9 cellular contexts compared by ENCODE assay signal in genomic region chr11:65432686-65433582, GRCh38. TPM values are rescaled to one million over a fixed set of nuclear protein-coding genes. Genes with fewer than 3 reads are reported as not detected.
A peak's percentile ranks its signal among the peaks of the same experiment; 100 is the strongest.
DNase-seq lines count a peak whose midpoint lies in the region; ATAC-seq, FAIRE-seq and TF ChIP-seq lines count a peak whose summit lies in the region.
"Had no signal": no experiment of that assay in that cellular context is flagged by ENCODE, and none has a peak within 500 bp of the region (broad histone marks: within the 10 kb centered on the region; RNA-seq: fewer than 3 reads in every experiment).

No MANE protein-coding gene starts in this region.

- no peak overlapping the region for H3K27ac Mint-ChIP-seq in Caco-2 (ENCODE audit: unreplicated experiment)

- TF ChIP-seq CTCF in Caco-2 (IDR thresholded peaks at IDR 0.05; ENCODE audit: insufficient read depth in 1 of 2, low read depth in 1 of 2, low read length in 1 of 2, severe bottlenecking in 1 of 2, unreplicated experiment in 1 of 2) (peak; percentile 35 to 49), IMR-90 (conservative IDR thresholded peaks at IDR 0.05; ENCODE audit: low read depth, low read length) (peak; percentile 17; the same call in 1 of the 2 replicates), VCaP (conservative IDR thresholded peaks at IDR 0.05) (peak; percentile 75)

- no CpG with 5 or more reads among the region's 1 CpG for WGBS in IMR-90 (ENCODE audit: extremely low coverage in 2 of 2, insufficient read length in 1 of 2), 2 experiments

- H3K36me3 Mint-ChIP-seq in Caco-2 (ENCODE audit: insufficient read depth, unreplicated experiment) = peaks cover 92% of the 10 kb centered on the region

- TF ChIP-seq POLR2A in IMR-90 (IDR thresholded peaks at IDR 0.05; ENCODE audit: low read depth, low read length) = peak; percentile 84

- no peak overlapping the region for H2BK5ac ChIP-seq in IMR-90 (ENCODE audit: low read depth, low read length, poor library complexity, severe bottlenecking)

- no peak overlapping the region for H3K27ac ChIP-seq in IMR-90 (ENCODE audit: insufficient read depth, low read length)
- peak overlapping the region; percentile 100 for H3K27ac ChIP-seq in VCaP

- H2BK15ac ChIP-seq in IMR-90 (ENCODE audit: low read depth, low read length) = no peak overlapping the region

- H2AK5ac ChIP-seq in IMR-90 (ENCODE audit: low read depth, low read length) = no peak overlapping the region

- H2AK9ac ChIP-seq in IMR-90 (replicated peaks; ENCODE audit: low read depth, low read length, poor library complexity) = no peak overlapping the region

- DNase-seq in Caco-2 (no peak), IMR-90 (peak; percentile 54), NCI-H1930 (lab: John Stamatoyannopoulos, UW) (no peak), DMS153 treated with DMSO at 0.1 percent for 48 hours (lab: John Stamatoyannopoulos, UW; ENCODE audit: unreplicated experiment) (no peak)
- DNase-seq in stimulated activated naive CD4-positive, alpha-beta T cell treated with Interleukin-2 at 50 U/mL for 16 hours (lab: John Stamatoyannopoulos, UW) = no peak

- H3K14ac ChIP-seq in IMR-90 (replicated peaks; ENCODE audit: low read depth, low read length) = no peak overlapping the region

- POLR2A ChIA-PET in Caco-2 (lab: Charles Lee) = interaction anchor here (0.5 to 0.8 kb wide), 4 partner anchors 12 to 66 kb away, joined by 3 to 6 read pairs (median 3); partner anchors contain the start of gene MALAT1
- POLR2A ChIA-PET in IMR-90 (lab: Charles Lee; ENCODE audit: unreplicated experiment) = interaction anchor here (0.6 to 0.7 kb wide), 3 partner anchors 10 to 72 kb away, joined by 4 to 11 read pairs (median 6); partner anchors contain the start of gene NEAT1

- no peak overlapping the region for H2BK20ac ChIP-seq in IMR-90 (ENCODE audit: low read depth, low read length)

- H3K4me3 ChIP-seq in Caco-2 (ENCODE audit: low read depth, low read length) = no peak overlapping the region
- no peak overlapping the region for H3K4me3 ChIP-seq in IMR-90 (ENCODE audit: insufficient read depth, low read depth, low read length)
- H3K4me3 ChIP-seq: skin epidermis had no signal

- dilution Hi-C loops in IMR-90 (cut with HindIII; ENCODE audit: low sequenced_read_pairs, unreplicated experiment) = no loop called here

- H3K9ac ChIP-seq in IMR-90 (ENCODE audit: low read depth, low read length) = no peak overlapping the region

- no peaks in the 10 kb centered on the region; the same call in 1 of the 2 replicates for H3K9me1 ChIP-seq in IMR-90 (ENCODE audit: insufficient read depth, low read length)

- no peaks in the 10 kb centered on the region for H3K9me3 Mint-ChIP-seq in Caco-2 (ENCODE audit: unreplicated experiment)

- H3K18ac ChIP-seq in IMR-90 (ENCODE audit: low read depth, low read length) = no peak overlapping the region

- H3K36me3 ChIP-seq in Caco-2 (ENCODE audit: control insufficient read depth, insufficient read depth, low read length) = peaks cover 3% of the 10 kb centered on the region; the same call in 1 of the 2 replicates
- peaks cover 41% of the 10 kb centered on the region for H3K36me3 ChIP-seq in IMR-90 (ENCODE audit: control insufficient read depth, insufficient read depth, low read length)

- H3K4me1 Mint-ChIP-seq in Caco-2 (ENCODE audit: low read depth, unreplicated experiment) = peaks cover 48% of the 10 kb centered on the region

- no peaks in the 10 kb centered on the region for H3K27me3 ChIP-seq in Caco-2 (replicated peaks; ENCODE audit: control insufficient read depth, insufficient read depth, low read length)
- H3K27me3 ChIP-seq in IMR-90 (ENCODE audit: control insufficient read depth, insufficient read depth, low read length) = no peaks in the 10 kb centered on the region

- FAIRE-seq in islet of Langerhans (lab: Jason Lieb, UNC) = peak; percentile 78

- H4K8ac ChIP-seq in IMR-90 (ENCODE audit: low read depth in 2 of 2, low read length in 2 of 2) = no peak overlapping the region

- H3K27me3 Mint-ChIP-seq in Caco-2 (ENCODE audit: insufficient read depth, unreplicated experiment) = no peaks in the 10 kb centered on the region

- no peak overlapping the region for H3K4ac ChIP-seq in IMR-90 (ENCODE audit: low read depth, low read length)

- TF ChIP-seq RAD21 in IMR-90 (IDR thresholded peaks at IDR 0.05; ENCODE audit: low read length) = no peak

- peak overlapping the region; percentile 24; the same call in 1 of the 2 replicates for H3K4me2 ChIP-seq in IMR-90 (ENCODE audit: low read depth, low read length)

- H2AFZ ChIP-seq in IMR-90 (replicated peaks; ENCODE audit: low read length, poor library complexity) = no peak overlapping the region

- ATAC-seq in IMR-90 (ENCODE audit: low read depth) (no peak), GM21825 (IDR thresholded peaks at IDR 0.05; ENCODE audit: unreplicated experiment) (no peak)

- H2BK120ac ChIP-seq in IMR-90 (ENCODE audit: low read depth, low read length) = no peak overlapping the region

- intact Hi-C loops in Caco-2 (cut with micrococcal nuclease; ENCODE audit: unreplicated experiment) (loop anchor here (1.0 kb wide), 2 partner anchors 17 to 67 kb away; no protein-coding TSS in a partner anchor), IMR-90 (cut with micrococcal nuclease) (loop anchor here (5.0 kb wide), 1 partner anchor 79 kb away; no protein-coding TSS in a partner anchor)

- H3K23ac ChIP-seq in IMR-90 (ENCODE audit: low read depth, low read length) = peak overlapping the region; percentile 15; the same call in 1 of the 2 replicates

- CTCF ChIA-PET in Caco-2 (lab: Charles Lee) = interaction anchor here (0.6 to 0.7 kb wide), 2 partner anchors 15 to 51 kb away, joined by 5 read pairs; no protein-coding TSS in a partner anchor
- CTCF ChIA-PET in IMR-90 (lab: Yijun Ruan, JAX) = no interaction called here

- H3K79me1 ChIP-seq in IMR-90 (ENCODE audit: low read depth in 1 of 2, low read length in 2 of 2) = peaks cover 8 to 39% of the 10 kb centered on the region in 2 experiments; a peak in 3 of 4 replicates

- no peak overlapping the region for H3K56ac ChIP-seq in IMR-90 (ENCODE audit: extremely low read depth, insufficient read depth, low read length)

- in situ Hi-C loops in IMR-90 (cut with MboI; ENCODE audit: low sequenced_read_pairs) = no loop called here

- H4K91ac ChIP-seq in IMR-90 (ENCODE audit: insufficient read depth, low read depth, low read length) = no peak overlapping the region

- H4K20me1 ChIP-seq in IMR-90 (ENCODE audit: insufficient read depth, low read length) = peaks cover 96% of the 10 kb centered on the region

- no peak overlapping the region for H3K4me3 Mint-ChIP-seq in Caco-2 (ENCODE audit: unreplicated experiment)

- H3K4me1 ChIP-seq in Caco-2 (no peaks in the 10 kb centered on the region), IMR-90 (ENCODE audit: control insufficient read depth, insufficient read depth, low read length) (peaks cover 2% of the 10 kb centered on the region; the same call in 1 of the 2 replicates)

- H3K9me3 ChIP-seq in Caco-2 (no peaks in the 10 kb centered on the region), IMR-90 (ENCODE audit: control insufficient read depth, insufficient read depth, low read length) (no peaks in the 10 kb centered on the region)

- H4K5ac ChIP-seq in IMR-90 (ENCODE audit: low read depth, low read length) = no peak overlapping the region

- no TSS peak for BruUV-seq in Caco-2 (replicated peaks; lab: Mats Ljungman, UMichigan)
- BruUV-seq in IMR-90 (replicated peaks; lab: Mats Ljungman, UMichigan) = no TSS peak

TF ChIP-seq in IMR-90, 13 proteins besides CTCF, POLR2A, EP300 and RAD21:
- 0 out of 2 replicates have a peak, but pooled peaks have one; percentile 6 for TF ChIP-seq SMC3 (IDR thresholded peaks at IDR 0.05; ENCODE audit: low read depth, low read length)
- no peak for TF ChIP-seq MXI1 (IDR thresholded peaks at IDR 0.05; ENCODE audit: borderline replicate concordance, low read depth, low read length)
- no peak for TF ChIP-seq USF2 (IDR thresholded peaks at IDR 0.05; ENCODE audit: low read depth, low read length)
- TF ChIP-seq MAZ (IDR thresholded peaks at IDR 0.05; ENCODE audit: borderline replicate concordance, low read depth, low read length) = no peak

RNA-seq across cellular contexts. Expression of gene NEAT1, which starts 10.3 kb away (rescaled TPM):
- total RNA-seq in Caco-2 (2022) = 235 and 254 TPM in 2 replicates
- 30.1 and 38.0 TPM in 2 replicates for total RNA-seq in IMR-90 (2012; rRNA removed)
- 56.3 and 114 TPM in 2 replicates for polyA plus RNA-seq in IMR-90 (2012; rRNA removed)
- polyA plus RNA-seq in IMR-90 (2012; cell fraction: cytosol; rRNA removed) = 12.5 and 21.1 TPM in 2 replicates
- polyA plus RNA-seq in IMR-90 (2012; cell fraction: nucleus; rRNA removed; ENCODE audit: low replicate concordance) = 237 and 1,050 TPM in 2 replicates

RNA-seq across cellular contexts. Expression of gene FRMD8, which starts 46.5 kb away (rescaled TPM):
- total RNA-seq in Caco-2 (2022) (35.1 and 38.2 TPM in 2 replicates), IMR-90 (2012; rRNA removed) (10.8 and 11.3 TPM in 2 replicates)
- 19.8 and 22.5 TPM in 2 replicates for polyA plus RNA-seq in IMR-90 (2012; rRNA removed)
- polyA plus RNA-seq in IMR-90 (2012; cell fraction: cytosol; rRNA removed) = 30.0 and 36.2 TPM in 2 replicates
- 33.2 and 66.1 TPM in 2 replicates for polyA plus RNA-seq in IMR-90 (2012; cell fraction: nucleus; rRNA removed; ENCODE audit: low replicate concordance)

RNA-seq across cellular contexts. Expression of gene SLC25A45, which starts 50.5 kb away (rescaled TPM):
- total RNA-seq in Caco-2 (2022) (8.1 and 8.5 TPM in 2 replicates), IMR-90 (2012; rRNA removed) (0.56 and 0.72 TPM in 2 replicates)
- polyA plus RNA-seq in IMR-90 (2012; rRNA removed) = 1.2 and 1.3 TPM in 2 replicates
- polyA plus RNA-seq in IMR-90 (2012; cell fraction: cytosol; rRNA removed) = 0.69 and 1.5 TPM in 2 replicates
- 5.8 and 7.2 TPM in 2 replicates for polyA plus RNA-seq in IMR-90 (2012; cell fraction: nucleus; rRNA removed; ENCODE audit: low replicate concordance)

Comparison
In these comparisons a context has a peak if more than half of its experiments do, and no peak if none do; other contexts are left out.
1. CTCF ChIP-seq: peak in every context shown above with its lines; median percentile 75 in VCaP; 42 in Caco-2; 17 in IMR-90.